27 cellular contexts compared by ENCODE assay signal in the genomic region with DNA sequence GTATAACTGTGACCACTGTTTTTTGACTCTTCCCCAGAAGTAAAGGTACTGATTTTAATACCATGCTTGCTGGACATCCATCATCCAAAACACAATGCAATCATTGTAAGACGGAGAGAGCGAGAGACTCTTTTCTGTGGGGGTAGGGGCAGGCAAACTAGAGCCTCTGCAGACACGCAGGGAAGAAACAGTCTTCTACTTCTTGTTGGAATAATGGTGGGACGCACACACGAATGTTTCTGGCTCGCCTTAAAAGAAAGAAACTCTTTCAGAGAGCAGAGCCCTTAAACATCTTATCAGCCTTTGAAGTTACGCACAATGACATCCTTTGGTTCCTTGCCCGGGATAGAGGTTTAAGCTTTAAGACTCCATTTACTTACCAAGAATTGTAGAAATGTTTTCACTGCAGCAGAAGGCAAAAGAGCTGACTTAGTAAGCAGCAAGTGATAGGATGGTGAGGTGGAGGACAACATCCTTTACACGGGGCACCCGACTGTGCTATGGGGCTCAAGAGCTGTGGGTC.
A peak's percentile ranks its signal among the peaks of the same experiment; 100 is the strongest.
DNase-seq lines count a peak whose midpoint lies in the region; ATAC-seq and TF ChIP-seq lines count a peak whose summit lies in the region.
"Had no signal": no experiment of that assay in that cellular context is flagged by ENCODE, and none has a peak within 500 bp of the region (broad histone marks: within the 10 kb centered on the region; RNA-seq: fewer than 3 reads in every experiment).

No MANE protein-coding gene starts in this region.

- no peaks in the 10 kb centered on the region for H3K36me3 Mint-ChIP-seq in natural killer cell
- H3K36me3 Mint-ChIP-seq in natural killer cell treated with Interleukin-12 subunit alpha and Interleukin-12 subunit beta and Interleukin-15 and Interleukin-18, amount 100 ng/mL, for 72 hours, result no peaks in the 10 kb centered on the region

- ATAC-seq in natural killer cell, result no peak
- no peak for ATAC-seq in natural killer cell treated with Interleukin-12 subunit alpha and Interleukin-12 subunit beta and Interleukin-15 and Interleukin-18, amount 100 ng/mL, for 72 hours
- ATAC-seq in foreskin keratinocyte, result no peak
- ATAC-seq: esophagus mucosa, left lung, mucosa of descending colon, Panc1 had no signal

- H3K4me1 ChIP-seq in mesodermal cell (ENCODE audit: control insufficient read depth, insufficient read depth, low read length, poor library complexity, severe bottlenecking), result peaks cover 24% of the 10 kb centered on the region
- H3K4me1 ChIP-seq in foreskin keratinocyte, result no peaks in the 10 kb centered on the region
- no peaks in the 10 kb centered on the region for H3K4me1 ChIP-seq in thyroid gland
- H3K4me1 ChIP-seq: left lung, spleen, uterus had no signal

- H3K4me3 Mint-ChIP-seq in natural killer cell, result no peak overlapping the region
- no peak overlapping the region for H3K4me3 Mint-ChIP-seq in natural killer cell treated with Interleukin-12 subunit alpha and Interleukin-12 subunit beta and Interleukin-15 and Interleukin-18, amount 100 ng/mL, for 72 hours
- H3K4me3 Mint-ChIP-seq: activated T-helper 1 cell treated with anti-CD3 and anti-CD28 coated beads, Interleukin-12 subunit alpha, Interleukin-12 subunit beta, Interleukin-2, Interleukin-4 antibody, amounts not matched to agents 30 ng/mL and 10 ng/mL and 1 ng/mL, durations not matched to agents 14 hours and 24 hours and 36 hours had no signal

- intact Hi-C loops in natural killer cell (cut with micrococcal nuclease) (no loop called here), thyroid gland (cut with DNase I) (no loop called here)

- peaks cover 56 to 57% of the 10 kb centered on the region in 2 donors for H3K4me1 Mint-ChIP-seq in natural killer cell
- H3K4me1 Mint-ChIP-seq in natural killer cell treated with Interleukin-12 subunit alpha and Interleukin-12 subunit beta and Interleukin-15 and Interleukin-18, amount 100 ng/mL, for 72 hours (ENCODE audit: low read depth in 2 of 2), result peaks cover 33 to 39% of the 10 kb centered on the region in 2 donors

- H3K27me3 Mint-ChIP-seq in natural killer cell (ENCODE audit: low read depth in 2 of 2), result no peaks in the 10 kb centered on the region
- no peaks in the 10 kb centered on the region for H3K27me3 Mint-ChIP-seq in natural killer cell treated with Interleukin-12 subunit alpha and Interleukin-12 subunit beta and Interleukin-15 and Interleukin-18, amount 100 ng/mL, for 72 hours

- no peak for DNase-seq in natural killer cell
- no peak for DNase-seq in natural killer cell treated with Interleukin-12 subunit alpha and Interleukin-12 subunit beta and Interleukin-15 and Interleukin-18, amount 100 ng/mL, for 72 hours (ENCODE audit: low spot score)
- DNase-seq in astrocyte of the hippocampus (ENCODE audit: low read depth, low spot score), result peak; percentile 38
- DNase-seq in foreskin keratinocyte, result no peak
- DNase-seq in HuH-7.5 (ENCODE audit: low spot score), result no peak
- DNase-seq in thyroid gland, result no peak
- no peak for DNase-seq in T-helper 1 cell
- DNase-seq: effector CD4-positive, alpha-beta T cell; left lung; mucosa of descending colon; NCI-H1105; NCI-H2081; NCI-H446; NK-92 treated with Interleukin-12 subunit alpha and Interleukin-12 subunit beta, amount 100 ng/mL, for 24 hours; occipital lobe; retina; spleen; stimulated activated CD4-positive, alpha-beta T cell treated with anti-CD3 and anti-CD28 coated beads, Interleukin-4, amount 100 ng/mL, for 4 hours; T1000; uterus had no signal

- TF ChIP-seq CTCF in natural killer cell (IDR thresholded peaks at IDR 0.05), result no peak
- TF ChIP-seq CTCF in foreskin keratinocyte (conservative IDR thresholded peaks at IDR 0.05), result no peak
- TF ChIP-seq CTCF in thyroid gland (IDR thresholded peaks at IDR 0.05), result no peak

- H3K27ac ChIP-seq in mesodermal cell (ENCODE audit: low read depth, low read length, severe bottlenecking) (peak overlapping the region; percentile 69), foreskin keratinocyte (no peak overlapping the region), thyroid gland (no peak overlapping the region)
- H3K27ac ChIP-seq: BLaER1 treated with 17β-estradiol and CSF1 and Interleukin-3, amounts not matched to agents 10 nM and 100 nM; HL-60; left lung; SK-N-MC; spleen; uterus had no signal

- H3K27ac Mint-ChIP-seq in natural killer cell, result peak overlapping the region; percentile 22 to 53
- H3K27ac Mint-ChIP-seq in natural killer cell treated with Interleukin-12 subunit alpha and Interleukin-12 subunit beta and Interleukin-15 and Interleukin-18, amount 100 ng/mL, for 72 hours, result peak overlapping the region in 1 of 2 donors; percentile 3

- H3K36me3 ChIP-seq in mesodermal cell (ENCODE audit: control insufficient read depth, insufficient read depth, low read length) (no peaks in the 10 kb centered on the region), thyroid gland (no peaks in the 10 kb centered on the region)
- H3K36me3 ChIP-seq: left lung, uterus had no signal

- H3K27me3 ChIP-seq in foreskin keratinocyte (no peaks in the 10 kb centered on the region), thyroid gland (no peaks in the 10 kb centered on the region)
- H3K27me3 ChIP-seq: BLaER1 treated with 17β-estradiol and CSF1 and Interleukin-3, amounts not matched to agents 10 nM and 100 nM; left lung; spleen; uterus had no signal

- TF ChIP-seq POLR2A in thyroid gland (IDR thresholded peaks at IDR 0.05), result no peak

- H3K4me3 ChIP-seq in mesodermal cell (ENCODE audit: extremely low read depth, insufficient read depth, low read length, poor library complexity, severe bottlenecking), result no peak overlapping the region
- no peak overlapping the region for H3K4me3 ChIP-seq in thyroid gland (replicated peaks in 1 of 3)
- H3K4me3 ChIP-seq: BLaER1 treated with 17β-estradiol and CSF1 and Interleukin-3, amounts not matched to agents 10 nM and 100 nM; left lung; mucosa of descending colon; SK-N-MC; spleen; uterus had no signal

- H3K9me3 ChIP-seq in mesodermal cell (ENCODE audit: control insufficient read depth, low read length), result no peaks in the 10 kb centered on the region
- no peaks in the 10 kb centered on the region for H3K9me3 ChIP-seq in thyroid gland
- H3K9me3 ChIP-seq: BLaER1 treated with 17β-estradiol and CSF1 and Interleukin-3, amounts not matched to agents 10 nM and 100 nM; left lung; mucosa of descending colon; spleen; uterus had no signal

- WGBS in mesodermal cell (ENCODE audit: insufficient coverage in 2 of 2), 2 experiments, result 85 to 89% methylated on average over 7 to 10 of the region's 10 CpGs
- 73 to 75% methylated on average over 10 of the region's 10 CpGs for WGBS in thyroid gland, 2 donors

- H3K9me3 Mint-ChIP-seq in natural killer cell, result no peaks in the 10 kb centered on the region
- no peaks in the 10 kb centered on the region for H3K9me3 Mint-ChIP-seq in natural killer cell treated with Interleukin-12 subunit alpha and Interleukin-12 subunit beta and Interleukin-15 and Interleukin-18, amount 100 ng/mL, for 72 hours
- H3K9me3 Mint-ChIP-seq: activated T-helper 1 cell treated with anti-CD3 and anti-CD28 coated beads, Interleukin-12 subunit alpha, Interleukin-12 subunit beta, Interleukin-2, Interleukin-4 antibody, amounts not matched to agents 30 ng/mL and 10 ng/mL and 1 ng/mL, durations not matched to agents 14 hours and 24 hours and 36 hours had no signal
